23 cellular contexts compared by ENCODE assay signal in genomic region chr5:6547498-6547897, GRCh38.
DNase-seq lines count a peak whose midpoint lies in the region; ATAC-seq and TF ChIP-seq lines count a peak whose summit lies in the region.
"Had no signal": no experiment of that assay in that cellular context is flagged by ENCODE, and none has a peak within 500 bp of the region (broad histone marks: within the 10 kb centered on the region; RNA-seq: fewer than 3 reads in every experiment).

No MANE protein-coding gene starts in this region.

- no peak for ATAC-seq in lung (ENCODE audit: insufficient read depth, low FRiP score)
- ATAC-seq: GM12878, HCT116, HepG2 had no signal

- TF ChIP-seq EP300 in esophagus muscularis mucosa (IDR thresholded peaks at IDR 0.05) = no peak

- no peaks in the 10 kb centered on the region for H3K9me3 ChIP-seq in esophagus muscularis mucosa
- no peaks in the 10 kb centered on the region for H3K9me3 ChIP-seq in lung (ENCODE audit: control insufficient read depth in 2 of 2, insufficient read depth in 1 of 2, low read length in 1 of 2)
- no peaks in the 10 kb centered on the region for H3K9me3 ChIP-seq in stomach smooth muscle (ENCODE audit: control insufficient read depth in 2 of 2, low read length in 2 of 2)
- H3K9me3 ChIP-seq: BE2C had no signal

- peaks cover 0 to 9% (median 2%) of the 10 kb centered on the region in 4 donors for H3K4me1 ChIP-seq in esophagus muscularis mucosa
- no peaks in the 10 kb centered on the region for H3K4me1 ChIP-seq in lung (ENCODE audit: control insufficient read depth in 2 of 2, insufficient read depth in 2 of 2, low read length in 2 of 2)
- peaks cover 38% of the 10 kb centered on the region for H3K4me1 ChIP-seq in rectal smooth muscle tissue (ENCODE audit: control insufficient read depth, insufficient read depth, low read length)
- peaks cover 31% of the 10 kb centered on the region for H3K4me1 ChIP-seq in stomach smooth muscle (ENCODE audit: control insufficient read depth, insufficient read depth, low read length)
- H3K4me1 ChIP-seq: BE2C had no signal

- no peak for TF ChIP-seq POLR2A in esophagus muscularis mucosa (IDR thresholded peaks at IDR 0.05; ENCODE audit: low read depth)

- 78% methylated on average over 5 of the region's 5 CpGs for WGBS in esophagus muscularis mucosa
- WGBS in lung, 2 donors = 83 to 89% methylated on average over 5 of the region's 5 CpGs

- H3K36me3 ChIP-seq in esophagus muscularis mucosa = no peaks in the 10 kb centered on the region
- H3K36me3 ChIP-seq in lung (ENCODE audit: control insufficient read depth in 2 of 2, insufficient read depth in 2 of 2, low read length in 2 of 2) = no peaks in the 10 kb centered on the region
- no peaks in the 10 kb centered on the region for H3K36me3 ChIP-seq in rectal smooth muscle tissue (ENCODE audit: control insufficient read depth, insufficient read depth, low read length)
- H3K36me3 ChIP-seq in stomach smooth muscle (ENCODE audit: control insufficient read depth in 2 of 2, insufficient read depth in 2 of 2, low read length in 2 of 2) = no peaks in the 10 kb centered on the region
- H3K36me3 ChIP-seq: BE2C had no signal

- DNase-seq in esophagus muscularis mucosa (ENCODE audit: extremely low spot score) (peak; percentile 80), lung (ENCODE audit: low spot score) (peak; percentile 19), glomerular visceral epithelial cell (ENCODE audit: extremely low spot score) (no peak)
- no peak for DNase-seq in activated CD4-positive, alpha-beta T cell treated with anti-CD3 and anti-CD28 coated beads for 1 hour
- no peak for DNase-seq in stimulated activated CD4-positive, alpha-beta T cell treated with anti-CD3 and anti-CD28 coated beads, Interleukin-1b, Interleukin-23, amount 100 ng/mL, for 48 hours
- DNase-seq: ACHN; BE2C; C1 segment of cervical spinal cord; CD4-positive, CD25-positive, alpha-beta regulatory T cell; CD8-positive, alpha-beta memory T cell; COR-L47; DMS 273 treated with DMSO at 0.1 percent for 48 hours; DMS53; DND-41; EL; GOT3; H7; HFFc6 had no signal

- H3K9ac ChIP-seq in rectal smooth muscle tissue (ENCODE audit: low read length) (no peak overlapping the region), stomach smooth muscle (ENCODE audit: low read length in 2 of 2) (no peak overlapping the region)

- H3K27ac ChIP-seq in esophagus muscularis mucosa (replicated peaks in 1 of 4) = no peak overlapping the region
- no peak overlapping the region for H3K27ac ChIP-seq in lung (ENCODE audit: low read depth in 1 of 2, low read length in 1 of 2)
- peak overlapping the region; percentile 95 for H3K27ac ChIP-seq in rectal smooth muscle tissue (ENCODE audit: low read depth, low read length)
- peak overlapping the region; percentile 83 for H3K27ac ChIP-seq in stomach smooth muscle (ENCODE audit: low read length)

- peaks cover 0 to 4% (median 0%) of the 10 kb centered on the region in 4 donors for H3K27me3 ChIP-seq in esophagus muscularis mucosa
- no peaks in the 10 kb centered on the region for H3K27me3 ChIP-seq in lung (ENCODE audit: control insufficient read depth, insufficient read depth)
- H3K27me3 ChIP-seq in rectal smooth muscle tissue (ENCODE audit: control insufficient read depth, insufficient read depth, low read length) = no peaks in the 10 kb centered on the region
- no peaks in the 10 kb centered on the region for H3K27me3 ChIP-seq in stomach smooth muscle (ENCODE audit: control insufficient read depth in 1 of 2, insufficient read depth in 2 of 2, low read length in 2 of 2)
- H3K27me3 ChIP-seq: BE2C had no signal

- intact Hi-C loops in esophagus muscularis mucosa (cut with DNase I) = no loop called here

- TF ChIP-seq CTCF in esophagus muscularis mucosa (IDR thresholded peaks at IDR 0.05) (no peak), lung (IDR thresholded peaks at IDR 0.05; ENCODE audit: control extremely low read depth, extremely low read depth) (no peak)

- H3K4me3 ChIP-seq in esophagus muscularis mucosa = no peak overlapping the region
- no peak overlapping the region for H3K4me3 ChIP-seq in lung
- no peak overlapping the region for H3K4me3 ChIP-seq in rectal smooth muscle tissue (ENCODE audit: low read length)
- H3K4me3 ChIP-seq in stomach smooth muscle (ENCODE audit: low read length in 2 of 2) = no peak overlapping the region
- H3K4me3 ChIP-seq: GM12878 had no signal

Comparison
In these comparisons a context has a peak if more than half of its experiments do, and no peak if none do; other contexts are left out.
1. DNase-seq: peak in esophagus muscularis mucosa (single experiment) and lung (single experiment); none in activated CD4-positive, alpha-beta T cell treated with anti-CD3 and anti-CD28 coated beads for 1 hour (single experiment), stimulated activated CD4-positive, alpha-beta T cell treated with anti-CD3 and anti-CD28 coated beads, Interleukin-1b, Interleukin-23, amount 100 ng/mL, for 48 hours (single experiment) and glomerular visceral epithelial cell (single experiment).
2. H3K27ac ChIP-seq: peak in rectal smooth muscle tissue (single experiment) and stomach smooth muscle (single experiment); none in esophagus muscularis mucosa (0 of 4) and lung (0 of 2).